ENCODE assay signal across 8 cellular contexts in genomic region chr4:1247811-1248261, GRCh38. TPM values are rescaled to one million over a fixed set of nuclear protein-coding genes. Genes with fewer than 3 reads are reported as not detected.
DNase-seq lines count a peak whose midpoint lies in the region; ATAC-seq, FAIRE-seq and TF ChIP-seq lines count a peak whose summit lies in the region.

No MANE protein-coding gene starts in this region.

- H3K4me3 ChIP-seq in ascending aorta (peak overlapping the region; percentile 79 to 90), kidney (ENCODE audit: low read length in 2 of 2) (peak overlapping the region; percentile 63 to 74), subcutaneous abdominal adipose tissue (ENCODE audit: low read depth in 1 of 5, low read length in 5 of 5) (peak overlapping the region in 4 of 5 donors; percentile 73 to 82 (median 78))

- H3K9me3 ChIP-seq in ascending aorta (peaks cover 0 to 8% of the 10 kb centered on the region in 2 donors), kidney (ENCODE audit: control insufficient read depth in 1 of 2, low read length in 2 of 2) (no peaks in the 10 kb centered on the region), subcutaneous abdominal adipose tissue (ENCODE audit: control insufficient read depth in 5 of 5, low read length in 5 of 5) (peaks cover 0 to 2% (median 0%) of the 10 kb centered on the region in 5 donors)

- H3K36me3 ChIP-seq in ascending aorta (peaks cover 0 to 10% of the 10 kb centered on the region in 2 donors), kidney (ENCODE audit: control insufficient read depth in 1 of 2, insufficient read depth in 2 of 2, low read length in 2 of 2) (no peaks in the 10 kb centered on the region), subcutaneous abdominal adipose tissue (ENCODE audit: control insufficient read depth in 5 of 5, insufficient read depth in 5 of 5, low read length in 5 of 5) (peaks cover 0 to 9% (median 4%) of the 10 kb centered on the region in 5 donors)

- H3K9ac ChIP-seq in kidney (ENCODE audit: low read length in 2 of 2): peak overlapping the region; percentile 65 to 85
- peak overlapping the region in 4 of 5 donors; percentile 74 to 83 (median 82) for H3K9ac ChIP-seq in subcutaneous abdominal adipose tissue (ENCODE audit: low read length in 5 of 5)

- peak; percentile 16 for ATAC-seq in GM19395 (IDR thresholded peaks at IDR 0.05; ENCODE audit: unreplicated experiment)
- peak; percentile 21 for ATAC-seq in HG03439 (IDR thresholded peaks at IDR 0.05; ENCODE audit: unreplicated experiment)

- H3K27me3 ChIP-seq in ascending aorta (no peaks in the 10 kb centered on the region), subcutaneous abdominal adipose tissue (ENCODE audit: control insufficient read depth in 5 of 5, insufficient read depth in 4 of 5, low read length in 5 of 5) (no peaks in the 10 kb centered on the region)

- TF ChIP-seq CTCF in ascending aorta (IDR thresholded peaks at IDR 0.05) (no peak), kidney (IDR thresholded peaks at IDR 0.05; ENCODE audit: borderline replicate concordance, extremely low read depth, insufficient read depth) (no peak)

- H3K4me1 ChIP-seq in ascending aorta (peaks cover 31 to 52% of the 10 kb centered on the region in 2 donors), kidney (ENCODE audit: control insufficient read depth in 1 of 2, insufficient read depth in 1 of 2, low read depth in 1 of 2, low read length in 2 of 2) (peaks cover 30 to 56% of the 10 kb centered on the region in 2 donors), subcutaneous abdominal adipose tissue (ENCODE audit: control insufficient read depth in 5 of 5, insufficient read depth in 5 of 5, low read length in 5 of 5) (peaks cover 19 to 70% (median 64%) of the 10 kb centered on the region in 5 donors)

- H3K27ac ChIP-seq in ascending aorta: peak overlapping the region; percentile 93 to 99
- peak overlapping the region; percentile 88 to 96 for H3K27ac ChIP-seq in kidney (ENCODE audit: low read depth in 2 of 2, low read length in 2 of 2)
- peak overlapping the region; percentile 76 for H3K27ac ChIP-seq in subcutaneous abdominal adipose tissue (ENCODE audit: low read depth, low read length)

- no peak for FAIRE-seq in kidney (lab: Jason Lieb, UNC)

- DNase-seq in ascending aorta (ENCODE audit: low spot score in 2 of 2): no peak
- peak; percentile 85 for DNase-seq in kidney
- no peak for DNase-seq in inferior parietal cortex (ENCODE audit: extremely low spot score)
- DNase-seq in T1000 (lab: John Stamatoyannopoulos, UW): no peak
- no peak for DNase-seq in GM19238 (ENCODE audit: insufficient read length, low spot score)

- intact Hi-C loops in ascending aorta (cut with DNase I) (loop anchor here (1.0 to 5.0 kb wide), 11 partner anchors 41 to 624 kb away; partner anchors contain the start of genes FGFRL1, LETM1, MAEA and NSD2), kidney (cut with DNase I) (no loop called here)

RNA-seq across cellular contexts. Expression of gene CTBP1, which starts 1.1 kb away (rescaled TPM):
- total RNA-seq in ascending aorta: 273 TPM
- 170 TPM for total RNA-seq in kidney
- polyA plus RNA-seq in kidney (ENCODE audit: insufficient read depth, low read depth, low replicate concordance): 96.1 TPM

RNA-seq across cellular contexts. Expression of gene MAEA, which starts 41.9 kb away (rescaled TPM):
- total RNA-seq in ascending aorta (56.3 TPM), kidney (75.2 TPM)
- polyA plus RNA-seq in kidney (ENCODE audit: insufficient read depth, low read depth, low replicate concordance): 65.0 TPM
